13 cellular contexts compared by ENCODE assay signal in the genomic region with DNA sequence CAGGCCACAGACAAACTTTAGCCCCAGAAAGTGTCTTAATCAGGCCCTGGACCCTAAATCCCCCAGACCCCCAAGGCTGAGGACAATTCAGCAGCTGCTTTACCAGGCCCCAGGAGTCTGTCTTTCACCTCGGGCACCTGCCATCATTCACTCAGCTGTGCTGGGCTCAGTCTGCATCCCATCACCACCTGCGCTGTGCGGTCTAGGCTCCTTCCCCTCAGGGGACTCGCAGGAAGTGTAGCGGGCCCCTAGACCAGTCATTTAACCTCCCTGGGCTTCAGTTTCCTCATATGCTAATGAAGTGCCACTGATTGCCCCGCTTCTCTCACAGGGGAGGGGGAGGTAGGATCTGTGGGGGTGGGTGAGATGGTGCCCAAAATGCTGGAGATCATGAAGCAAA.
DNase-seq lines count a peak whose midpoint lies in the region; ATAC-seq, FAIRE-seq and TF ChIP-seq lines count a peak whose summit lies in the region.
"Had no signal": no experiment of that assay in that cellular context is flagged by ENCODE, and none has a peak within 500 bp of the region (broad histone marks: within the 10 kb centered on the region; RNA-seq: fewer than 3 reads in every experiment).

No MANE protein-coding gene starts in this region.

- POLR2A ChIA-PET in HepG2 (lab: Yijun Ruan, JAX) (no interaction called here), SK-N-SH (lab: Yijun Ruan, JAX) (no interaction called here)

- TF ChIP-seq POLR2A in HepG2 (IDR thresholded peaks at IDR 0.05; ENCODE audit: insufficient read depth in 1 of 2, low read depth in 2 of 2, low read length in 2 of 2) (no peak), transverse colon (IDR thresholded peaks at IDR 0.05) (no peak)

- H3K9ac ChIP-seq in HepG2 (ENCODE audit: insufficient read depth, low read depth, low read length) = no peak overlapping the region
- no peak overlapping the region for H3K9ac ChIP-seq in SK-N-SH

- BruUV-seq in HepG2 (replicated peaks; lab: Mats Ljungman, UMichigan) = no TSS peak

- H3K36me3 ChIP-seq in KOPT-K1 (ENCODE audit: insufficient read depth, low read length) (no peaks in the 10 kb centered on the region), mucosa of descending colon (ENCODE audit: low read depth) (no peaks in the 10 kb centered on the region), HepG2 (replicated peaks in 1 of 2; ENCODE audit: control insufficient read depth in 1 of 2, insufficient read depth in 2 of 2, low read length in 2 of 2) (no peaks in the 10 kb centered on the region), transverse colon (no peaks in the 10 kb centered on the region), SK-N-SH (replicated peaks in 1 of 2; ENCODE audit: control insufficient read depth in 1 of 2, insufficient read depth in 2 of 2, low read length in 1 of 2) (no peaks in the 10 kb centered on the region)
- H3K36me3 ChIP-seq: tibial nerve had no signal

- H3K4me3 ChIP-seq in mucosa of descending colon = no peak overlapping the region
- H3K4me3 ChIP-seq in HepG2 (replicated peaks in 1 of 3; ENCODE audit: insufficient read depth in 1 of 3, low read depth in 2 of 3, low read length in 3 of 3) = no peak overlapping the region
- no peak overlapping the region for H3K4me3 ChIP-seq in transverse colon
- no peak overlapping the region for H3K4me3 ChIP-seq in SK-N-SH (ENCODE audit: low read depth in 2 of 2, low read length in 1 of 2)
- H3K4me3 ChIP-seq: tibial nerve had no signal

- no peaks in the 10 kb centered on the region for H3K9me2 ChIP-seq in SK-N-SH

- peaks cover 3 to 39% of the 10 kb centered on the region in 2 experiments; a peak in 3 of 5 replicates for H3K27me3 ChIP-seq in HepG2 (ENCODE audit: control insufficient read depth in 1 of 2, insufficient read depth in 2 of 2, low read length in 2 of 2)
- H3K27me3 ChIP-seq in transverse colon = no peaks in the 10 kb centered on the region
- no peaks in the 10 kb centered on the region for H3K27me3 ChIP-seq in SK-N-SH (ENCODE audit: insufficient read depth)
- H3K27me3 ChIP-seq: tibial nerve had no signal

- H3K9me3 ChIP-seq in KOPT-K1 (ENCODE audit: insufficient read depth, low read length, poor library complexity, severe bottlenecking) (no peaks in the 10 kb centered on the region), mucosa of descending colon (no peaks in the 10 kb centered on the region), HepG2 (ENCODE audit: low read length) (no peaks in the 10 kb centered on the region), transverse colon (no peaks in the 10 kb centered on the region), SK-N-SH (no peaks in the 10 kb centered on the region)

- DNase-seq in mucosa of descending colon (no peak), HepG2 (ENCODE audit: low spot score) (no peak), transverse colon (no peak), SK-N-SH (no peak), superior temporal gyrus (ENCODE audit: extremely low spot score) (no peak)
- DNase-seq: activated naive CD4-positive, alpha-beta T cell treated with anti-CD3 and anti-CD28 coated beads, Interleukin-2, amount 10 ng/mL, durations not matched to agents 7 days and 5 days; COR-L47; NCI-H187 treated with DMSO at 0.1 percent for 48 hours; NCI-H526 treated with DMSO at 0.1 percent for 48 hours had no signal

- TF ChIP-seq EP300 in HepG2 (IDR thresholded peaks at IDR 0.05; ENCODE audit: low read depth in 2 of 2, low read length in 2 of 2) (no peak), HepG2 (CRISPR knock-in tag; IDR thresholded peaks at IDR 0.05; ENCODE audit: borderline replicate concordance) (no peak), transverse colon (IDR thresholded peaks at IDR 0.05; ENCODE audit: low read depth) (no peak), SK-N-SH (IDR thresholded peaks at IDR 0.05; ENCODE audit: borderline replicate concordance in 1 of 2, low read depth in 1 of 2, low read length in 1 of 2) (no peak)

- 63% methylated on average over 6 of the region's 6 CpGs for WGBS in HepG2 (ENCODE audit: low lambda C conversion rate)
- WGBS in transverse colon (ENCODE audit: low coverage in 1 of 2), 2 donors = 86% methylated on average over 6 of the region's 6 CpGs; no CpG with 5 or more reads in 1 of the 2 donors
- WGBS in SK-N-SH (ENCODE audit: low lambda C conversion rate) = 83% methylated on average over 6 of the region's 6 CpGs

- H3F3A ChIP-seq in SK-N-SH (replicated peaks; ENCODE audit: insufficient read depth) = no peaks in the 10 kb centered on the region

- intact Hi-C loops in mucosa of descending colon (cut with DNase I, micrococcal nuclease) (no loop called here), HepG2 (cut with micrococcal nuclease; ENCODE audit: unreplicated experiment) (no loop called here), transverse colon (cut with DNase I; ENCODE audit: low total_unique reads) (no loop called here)

- no peak for FAIRE-seq in HepG2 (lab: Jason Lieb, UNC)

- H3K27ac ChIP-seq in KOPT-K1 (ENCODE audit: low read depth, low read length, poor library complexity, severe bottlenecking) = peak overlapping the region; percentile 77
- H3K27ac ChIP-seq in HepG2 (ENCODE audit: extremely low read length, insufficient read depth, low read length) = no peak overlapping the region
- H3K27ac ChIP-seq in transverse colon = no peak overlapping the region
- H3K27ac ChIP-seq in SK-N-SH (ENCODE audit: low read depth in 2 of 2, low read length in 1 of 2) = no peak overlapping the region
- H3K27ac ChIP-seq: tibial nerve had no signal

- CTCF ChIA-PET in HepG2 (lab: Yijun Ruan, JAX; ENCODE audit: low intra/inter-chr PET ratio, low total read pairs) (no interaction called here), SK-N-SH (lab: Yijun Ruan, JAX) (no interaction called here)

- H3K79me2 ChIP-seq in HepG2 (ENCODE audit: insufficient read depth, low read length) = no peaks in the 10 kb centered on the region
- H3K79me2 ChIP-seq in SK-N-SH (ENCODE audit: insufficient read depth) = no peaks in the 10 kb centered on the region

- in situ Hi-C loops in HepG2 (cut with HindIII; ENCODE audit: extremely low pct_ligation_motif_present, low pct_unique_long_range_greater_than_20kb) (no loop called here), transverse colon (cut with MboI; ENCODE audit: low pct_ligation_motif_present in 1 of 4, low pct_unique_long_range_greater_than_20kb in 1 of 4, low sequenced_read_pairs in 3 of 4) (no loop called here)

- H3K4me2 ChIP-seq in HepG2 (ENCODE audit: low read depth, low read length) (no peak overlapping the region), SK-N-SH (no peak overlapping the region)

- no peak for TF ChIP-seq RAD21 in HepG2 (CRISPR knock-in tag; IDR thresholded peaks at IDR 0.05)
- TF ChIP-seq RAD21 in SK-N-SH (IDR thresholded peaks at IDR 0.05; ENCODE audit: low read length) = no peak

- H3K4me1 ChIP-seq in mucosa of descending colon (ENCODE audit: low read depth) = no peaks in the 10 kb centered on the region
- peaks cover 34% of the 10 kb centered on the region for H3K4me1 ChIP-seq in HepG2 (ENCODE audit: insufficient read depth, low read length)
- no peaks in the 10 kb centered on the region for H3K4me1 ChIP-seq in transverse colon
- peaks cover 0 to 18% of the 10 kb centered on the region in 2 experiments; a peak in 1 of 4 replicates for H3K4me1 ChIP-seq in SK-N-SH (ENCODE audit: control insufficient read depth in 1 of 2, insufficient read depth in 2 of 2, low read depth in 1 of 2, low read length in 1 of 2)
- H3K4me1 ChIP-seq: tibial nerve had no signal

- H4K20me1 ChIP-seq in HepG2 (ENCODE audit: insufficient read depth, low read length) (no peaks in the 10 kb centered on the region), SK-N-SH (ENCODE audit: insufficient read depth) (no peaks in the 10 kb centered on the region)

- TF ChIP-seq CTCF in mucosa of descending colon (IDR thresholded peaks at IDR 0.05) (no peak), HepG2 (CRISPR knock-in tag; IDR thresholded peaks at IDR 0.05) (no peak), transverse colon (IDR thresholded peaks at IDR 0.05) (no peak), SK-N-SH (IDR thresholded peaks at IDR 0.05) (no peak)

- ATAC-seq in GM18909 (IDR thresholded peaks at IDR 0.05; ENCODE audit: poor library complexity, unreplicated experiment) (peak; percentile 49), HG02610 (IDR thresholded peaks at IDR 0.05; ENCODE audit: unreplicated experiment) (peak; percentile 60), mucosa of descending colon (peak; percentile 22), HepG2 (no peak)

- H2AFZ ChIP-seq in HepG2 (ENCODE audit: low read length) = no peak overlapping the region
- H2AFZ ChIP-seq in SK-N-SH (ENCODE audit: low read depth) = no peak overlapping the region

TF ChIP-seq in HepG2, 621 proteins besides CTCF, POLR2A, EP300 and RAD21 (continues in another document):
- TF ChIP-seq, protein P1, sequence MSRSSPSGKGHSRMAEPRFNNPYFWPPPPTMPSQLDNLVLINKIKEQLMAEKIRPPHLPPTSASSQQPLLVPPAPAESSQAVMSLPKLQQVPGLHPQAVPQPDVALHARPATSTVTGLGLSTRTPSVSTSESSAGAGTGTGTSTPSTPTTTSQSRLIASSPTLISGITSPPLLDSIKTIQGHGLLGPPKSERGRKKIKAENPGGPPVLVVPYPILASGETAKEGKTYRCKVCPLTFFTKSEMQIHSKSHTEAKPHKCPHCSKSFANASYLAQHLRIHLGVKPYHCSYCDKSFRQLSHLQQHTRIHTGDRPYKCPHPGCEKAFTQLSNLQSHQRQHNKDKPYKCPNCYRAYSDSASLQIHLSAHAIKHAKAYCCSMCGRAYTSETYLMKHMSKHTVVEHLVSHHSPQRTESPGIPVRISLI (CRISPR knock-in tag; IDR thresholded peaks at IDR 0.05; ENCODE audit: borderline replicate concordance) = no peak

TF ChIP-seq in SK-N-SH, 30 proteins besides CTCF, POLR2A, EP300 and RAD21 (continues in another document):
- TF ChIP-seq TCF12 (IDR thresholded peaks at IDR 0.05) = no peak
- TF ChIP-seq RFX5 (IDR thresholded peaks at IDR 0.05; ENCODE audit: low read length) = no peak
- no peak for TF ChIP-seq ELF1 (IDR thresholded peaks at IDR 0.05)
- no peak for TF ChIP-seq FOXM1 (IDR thresholded peaks at IDR 0.05; ENCODE audit: low read depth)
- TF ChIP-seq, protein P2, sequence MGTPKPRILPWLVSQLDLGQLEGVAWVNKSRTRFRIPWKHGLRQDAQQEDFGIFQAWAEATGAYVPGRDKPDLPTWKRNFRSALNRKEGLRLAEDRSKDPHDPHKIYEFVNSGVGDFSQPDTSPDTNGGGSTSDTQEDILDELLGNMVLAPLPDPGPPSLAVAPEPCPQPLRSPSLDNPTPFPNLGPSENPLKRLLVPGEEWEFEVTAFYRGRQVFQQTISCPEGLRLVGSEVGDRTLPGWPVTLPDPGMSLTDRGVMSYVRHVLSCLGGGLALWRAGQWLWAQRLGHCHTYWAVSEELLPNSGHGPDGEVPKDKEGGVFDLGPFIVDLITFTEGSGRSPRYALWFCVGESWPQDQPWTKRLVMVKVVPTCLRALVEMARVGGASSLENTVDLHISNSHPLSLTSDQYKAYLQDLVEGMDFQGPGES (IDR thresholded peaks at IDR 0.05; ENCODE audit: low read depth, low read length) = no peak
- no peak for TF ChIP-seq SMC3 (IDR thresholded peaks at IDR 0.05; ENCODE audit: low read depth, low read length)
- TF ChIP-seq JUND (IDR thresholded peaks at IDR 0.05) = no peak
- TF ChIP-seq TEAD4 (IDR thresholded peaks at IDR 0.05; ENCODE audit: borderline replicate concordance, insufficient read depth) = no peak
- TF ChIP-seq FOSL2 (IDR thresholded peaks at IDR 0.05; ENCODE audit: borderline replicate concordance, low read depth) = no peak
- TF ChIP-seq GABPA (IDR thresholded peaks at IDR 0.05; ENCODE audit: low read depth) = no peak
